8 cellular contexts compared by ENCODE assay signal in genomic region chr10:102398172-102399020, GRCh38. TPM values are rescaled to one million over a fixed set of nuclear protein-coding genes. Genes with fewer than 3 reads are reported as not detected.
DNase-seq lines count a peak whose midpoint lies in the region; ATAC-seq, FAIRE-seq and TF ChIP-seq lines count a peak whose summit lies in the region.
"Had no signal": no experiment of that assay in that cellular context is flagged by ENCODE, and none has a peak within 500 bp of the region (broad histone marks: within the 10 kb centered on the region; RNA-seq: fewer than 3 reads in every experiment).

No MANE protein-coding gene starts in this region.

- no peak for FAIRE-seq in GM12892 (lab: Jason Lieb, UNC)

- CTCF ChIA-PET in Panc1 (lab: Charles Lee): interaction anchor here (0.7 to 2.7 kb wide), 5 partner anchors 17 to 168 kb away, joined by 4 to 19 read pairs (median 6); no protein-coding TSS in a partner anchor

- intact Hi-C loops in Panc1 (cut with micrococcal nuclease; ENCODE audit: unreplicated experiment): no loop called here
- intact Hi-C loops in left colon (cut with DNase I, micrococcal nuclease): no loop called here

- H3K4me3 ChIP-seq in GM12865 (ENCODE audit: low read depth, low read length) (peak overlapping the region; percentile 97), Panc1 (ENCODE audit: low read depth in 2 of 2, low read length in 2 of 2) (no peak overlapping the region; a peak in 2 of 4 replicates), endodermal cell (ENCODE audit: low read length) (no peak overlapping the region), skin epidermis (peak overlapping the region in 2 of 7 experiments; percentile 48 to 49)

- peak overlapping the region; percentile 62 for H3K27ac ChIP-seq in Panc1 (ENCODE audit: low read length)
- no peak overlapping the region for H3K27ac ChIP-seq in endodermal cell (ENCODE audit: low read depth, low read length)
- H3K27ac ChIP-seq in skin epidermis: peak overlapping the region in 11 of 21 experiments; percentile 14 to 92 (median 80)

- H3K9me3 ChIP-seq in Panc1 (ENCODE audit: control insufficient read depth, insufficient read depth, low read depth, low read length): no peaks in the 10 kb centered on the region
- no peaks in the 10 kb centered on the region for H3K9me3 ChIP-seq in endodermal cell (ENCODE audit: control insufficient read depth, low read length)

- H3K36me3 Mint-ChIP-seq in endodermal cell (ENCODE audit: low read depth): peaks cover 23% of the 10 kb centered on the region

- in situ Hi-C loops in Panc1 (cut with HindIII; ENCODE audit: low pct_unique_long_range_greater_than_20kb, low sequenced_read_pairs): no loop called here

- no peak overlapping the region for H3K27ac Mint-ChIP-seq in endodermal cell

- ATAC-seq in Panc1 (no peak), left colon (no peak), HG03159 (IDR thresholded peaks at IDR 0.05; ENCODE audit: unreplicated experiment) (no peak)

- H3K27me3 Mint-ChIP-seq in endodermal cell (ENCODE audit: insufficient read depth): peaks cover 14% of the 10 kb centered on the region

- H3K9me3 Mint-ChIP-seq in endodermal cell: no peaks in the 10 kb centered on the region

- H3K36me3 ChIP-seq in Panc1 (ENCODE audit: control insufficient read depth, insufficient read depth, low read length) (peaks cover 4% of the 10 kb centered on the region; the same call in 1 of the 2 replicates), endodermal cell (ENCODE audit: control insufficient read depth, insufficient read depth, low read length) (peaks cover 25% of the 10 kb centered on the region)

- 92 to 97% methylated on average over 10 to 21 of the region's 21 CpGs for WGBS in endodermal cell (ENCODE audit: insufficient coverage in 1 of 2, insufficient read length in 1 of 2), 2 experiments

- H3K4me1 Mint-ChIP-seq in endodermal cell: peaks cover 13% of the 10 kb centered on the region

- H3K27me3 ChIP-seq in Panc1 (ENCODE audit: control insufficient read depth, insufficient read depth, low read length) (no peaks in the 10 kb centered on the region), endodermal cell (ENCODE audit: control insufficient read depth, insufficient read depth, low read length, poor library complexity, severe bottlenecking) (no peaks in the 10 kb centered on the region)

- H3K9ac ChIP-seq in endodermal cell (ENCODE audit: extremely low read depth, low read length, poor library complexity, severe bottlenecking): no peak overlapping the region

- DNase-seq in GM12865 (ENCODE audit: low read depth) (no peak), Panc1 (ENCODE audit: low read depth, low spot score) (no peak), endodermal cell (no peak), GM12892 (ENCODE audit: insufficient read length) (no peak), left colon (no peak)

- BruUV-seq in Panc1 (replicated peaks; lab: Mats Ljungman, UMichigan): no TSS peak

- TF ChIP-seq CTCF in GM12865 (IDR thresholded peaks at IDR 0.05; ENCODE audit: insufficient read depth, low read depth, low read length, missing control alignments): no peak
- no peak for TF ChIP-seq CTCF in Panc1 (IDR thresholded peaks at IDR 0.05)
- TF ChIP-seq CTCF in endodermal cell (conservative IDR thresholded peaks at IDR 0.05): no peak

- POLR2A ChIA-PET in Panc1 (lab: Charles Lee): interaction anchor here (0.6 kb wide), 1 partner anchor 17 kb away, joined by 3 read pairs; no protein-coding TSS in a partner anchor

- TF ChIP-seq POLR2A in GM12892 (IDR thresholded peaks at IDR 0.05; ENCODE audit: low read depth, low read length): no peak; the same call in 1 of the 2 replicates

- H3K4me1 ChIP-seq in Panc1 (ENCODE audit: control insufficient read depth, insufficient read depth, low read length) (peaks cover 47% of the 10 kb centered on the region), endodermal cell (ENCODE audit: control insufficient read depth, insufficient read depth, low read length) (peaks cover 7% of the 10 kb centered on the region)

- H3K4me3 Mint-ChIP-seq in endodermal cell: peak overlapping the region; percentile 42

RNA-seq across cellular contexts. Expression of gene NFKB2, which starts 2.9 kb away (rescaled TPM):
- total RNA-seq in Panc1 (2021; ENCODE audit: unreplicated experiment): 105 TPM
- 119 TPM for polyA plus RNA-seq in Panc1 (2012; ENCODE audit: insufficient read length)
- 10 to 100 TPM; 28.7 to 45.2 TPM for total RNA-seq in endodermal cell
- polyA plus RNA-seq in endodermal cell (2013, experiment 1 of 2): 19.9 TPM
- polyA plus RNA-seq in endodermal cell (2013, experiment 2 of 2): 19.9 TPM
- polyA plus RNA-seq in GM12892 (2012; ENCODE audit: missing spikeins): 120 TPM
- 10 to 100 TPM; 17.0 to 37.6 TPM for total RNA-seq in left colon

RNA-seq across cellular contexts. Expression of gene PSD, which starts 20.2 kb away (rescaled TPM):
- 2.4 TPM for total RNA-seq in Panc1 (2021; ENCODE audit: unreplicated experiment)
- 8.3 TPM for polyA plus RNA-seq in Panc1 (2012; ENCODE audit: insufficient read length)
- 1 to 10 TPM; 2.8 to 8.3 TPM for total RNA-seq in endodermal cell
- 9.2 TPM for polyA plus RNA-seq in endodermal cell (2013, experiment 1 of 2)
- 9.9 TPM for polyA plus RNA-seq in endodermal cell (2013, experiment 2 of 2)
- polyA plus RNA-seq in GM12892 (2012; ENCODE audit: missing spikeins): 2.0 TPM
- total RNA-seq in left colon: 10 to 100 TPM in 1 of 2 donors, 1 to 10 TPM in 1; 4.1 to 26.1 TPM
- total RNA-seq: HT1080 had no signal

RNA-seq across cellular contexts. Expression of gene FBXL15, which starts 22.2 kb away (rescaled TPM):
- 7.9 TPM for total RNA-seq in Panc1 (2021; ENCODE audit: unreplicated experiment)
- polyA plus RNA-seq in Panc1 (2012; ENCODE audit: insufficient read length): 17.0 TPM
- total RNA-seq in endodermal cell: 10 to 100 TPM in 1 of 2 donors, 1 to 10 TPM in 1; 9.7 to 11.4 TPM
- 9.3 TPM for polyA plus RNA-seq in endodermal cell (2013, experiment 1 of 2)
- 10.1 TPM for polyA plus RNA-seq in endodermal cell (2013, experiment 2 of 2)
- 0.66 TPM for polyA plus RNA-seq in GM12892 (2012; ENCODE audit: missing spikeins)
- total RNA-seq in left colon: 10 to 100 TPM; 22.5 to 27.8 TPM

RNA-seq across cellular contexts. Expression of gene CUEDC2, which starts 34.0 kb away (rescaled TPM):
- 79.3 TPM for total RNA-seq in Panc1 (2021; ENCODE audit: unreplicated experiment)
- 128 TPM for polyA plus RNA-seq in Panc1 (2012; ENCODE audit: insufficient read length)
- total RNA-seq in endodermal cell: 10 to 100 TPM; 51.7 to 82.9 TPM
- 103 TPM for polyA plus RNA-seq in endodermal cell (2013, experiment 1 of 2)
- polyA plus RNA-seq in endodermal cell (2013, experiment 2 of 2): 91.7 TPM
- polyA plus RNA-seq in GM12892 (2012; ENCODE audit: missing spikeins): 66.9 TPM
- 10 to 100 TPM; 25.4 to 27.8 TPM for total RNA-seq in left colon

RNA-seq across cellular contexts. Expression of gene C10orf95, which starts 52.9 kb away (rescaled TPM):
- total RNA-seq in Panc1 (2021; ENCODE audit: unreplicated experiment) (0.21 TPM), endodermal cell (under 1 TPM; 0.35 to 0.93 TPM), left colon (1 to 10 TPM; 2.1 to 2.2 TPM)
- 1.2 TPM for polyA plus RNA-seq in Panc1 (2012; ENCODE audit: insufficient read length)
- not detected for polyA plus RNA-seq in endodermal cell (2013, experiment 1 of 2)
- polyA plus RNA-seq in endodermal cell (2013, experiment 2 of 2): 0.25 TPM
- 0.30 TPM for polyA plus RNA-seq in GM12892 (2012; ENCODE audit: missing spikeins)
